In the genomic region with DNA sequence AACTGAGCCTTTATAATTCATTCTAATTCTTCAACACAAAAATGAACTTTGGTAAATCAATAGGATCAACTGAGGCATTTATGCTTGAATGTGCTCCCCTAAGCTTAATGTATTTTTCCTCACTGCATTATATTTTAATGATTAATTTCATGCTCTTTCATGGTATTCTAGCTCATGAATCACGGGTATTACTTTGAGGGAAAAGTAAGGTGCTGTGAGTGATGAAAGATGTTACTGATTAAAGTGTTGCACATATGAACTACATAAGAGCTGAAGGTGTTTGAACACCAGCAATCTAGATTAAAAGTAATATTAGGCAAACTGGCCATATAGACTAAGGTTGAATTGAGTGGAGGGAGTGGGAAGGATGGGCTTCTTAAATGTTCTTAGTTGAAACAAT, we compare ENCODE assay signal across 12 cellular contexts. TPM values are rescaled to one million over a fixed set of nuclear protein-coding genes. Genes with fewer than 3 reads are reported as not detected.
DNase-seq lines count a peak whose midpoint lies in the region; ATAC-seq and TF ChIP-seq lines count a peak whose summit lies in the region.
"Had no signal": no experiment of that assay in that cellular context is flagged by ENCODE, and none has a peak within 500 bp of the region (broad histone marks: within the 10 kb centered on the region; RNA-seq: fewer than 3 reads in every experiment).

No MANE protein-coding gene starts in this region.

- TF ChIP-seq CTCF in liver (IDR thresholded peaks at IDR 0.05; ENCODE audit: low read depth, low read length, missing input control) (no peak), upper lobe of left lung (IDR thresholded peaks at IDR 0.05) (no peak), testis (IDR thresholded peaks at IDR 0.05) (no peak)

- no peaks in the 10 kb centered on the region for H3K36me3 Mint-ChIP-seq in activated naive CD4-positive, alpha-beta T cell treated with anti-CD3 and anti-CD28 coated beads for 36 hours (ENCODE audit: low read depth)
- no peaks in the 10 kb centered on the region for H3K36me3 Mint-ChIP-seq in activated naive CD4-positive, alpha-beta T cell treated with anti-CD3 and anti-CD28 coated beads, Interleukin-2, amount 50 U/mL, for 72 hours
- H3K36me3 Mint-ChIP-seq in activated T-helper 1 cell treated with anti-CD3 and anti-CD28 coated beads, Interleukin-12 subunit alpha, Interleukin-12 subunit beta, Interleukin-2, Interleukin-4 antibody, amounts not matched to agents 30 ng/mL and 10 ng/mL and 1 ng/mL, durations not matched to agents 14 hours and 24 hours and 36 hours (ENCODE audit: low read depth): peaks cover 7% of the 10 kb centered on the region

- H3K27me3 ChIP-seq in liver (ENCODE audit: control insufficient read depth in 4 of 4, insufficient read depth in 4 of 4, low read length in 3 of 4) (no peaks in the 10 kb centered on the region), upper lobe of left lung (no peaks in the 10 kb centered on the region), testis (no peaks in the 10 kb centered on the region)

- H3K4me3 ChIP-seq in liver (ENCODE audit: low read depth in 1 of 3, low read length in 3 of 3): peak overlapping the region; percentile 84 to 99 (median 93)
- peak overlapping the region in 3 of 4 donors; percentile 73 to 88 (median 77) for H3K4me3 ChIP-seq in upper lobe of left lung
- H3K4me3 ChIP-seq in testis: peak overlapping the region in 1 of 2 donors; percentile 81

- H3K27ac ChIP-seq in liver (ENCODE audit: low read depth in 1 of 2, low read length in 2 of 2): no peak overlapping the region
- peak overlapping the region; percentile 86 to 97 (median 92) for H3K27ac ChIP-seq in upper lobe of left lung
- no peak overlapping the region for H3K27ac ChIP-seq in testis

- no peaks in the 10 kb centered on the region for H3K27me3 Mint-ChIP-seq in activated naive CD4-positive, alpha-beta T cell treated with anti-CD3 and anti-CD28 coated beads for 36 hours (ENCODE audit: low read depth)
- H3K27me3 Mint-ChIP-seq in activated T-helper 1 cell treated with anti-CD3 and anti-CD28 coated beads, Interleukin-12 subunit alpha, Interleukin-12 subunit beta, Interleukin-2, Interleukin-4 antibody, amounts not matched to agents 30 ng/mL and 10 ng/mL and 1 ng/mL, durations not matched to agents 14 hours and 24 hours and 36 hours (ENCODE audit: insufficient read depth): no peaks in the 10 kb centered on the region

- peak overlapping the region in 1 of 2 donors; percentile 86 for H3K9ac ChIP-seq in liver (ENCODE audit: low read depth in 1 of 2, low read length in 2 of 2)

- no peaks in the 10 kb centered on the region for H3K9me3 Mint-ChIP-seq in activated naive CD4-positive, alpha-beta T cell treated with anti-CD3 and anti-CD28 coated beads for 36 hours
- peaks cover 0 to 4% of the 10 kb centered on the region in 2 donors for H3K9me3 Mint-ChIP-seq in activated naive CD4-positive, alpha-beta T cell treated with anti-CD3 and anti-CD28 coated beads, Interleukin-2, amount 50 U/mL, for 72 hours
- H3K9me3 Mint-ChIP-seq in activated T-helper 1 cell treated with anti-CD3 and anti-CD28 coated beads, Interleukin-12 subunit alpha, Interleukin-12 subunit beta, Interleukin-2, Interleukin-4 antibody, amounts not matched to agents 30 ng/mL and 10 ng/mL and 1 ng/mL, durations not matched to agents 14 hours and 24 hours and 36 hours: no peaks in the 10 kb centered on the region

- CTCF ChIA-PET in activated naive CD4-positive, alpha-beta T cell treated with anti-CD3 and anti-CD28 coated beads for 36 hours (lab: Charles Lee): interaction anchor here (0.6 to 1.5 kb wide), 5 partner anchors 9 to 213 kb away, joined by 3 to 4 read pairs (median 3); no protein-coding TSS in a partner anchor

- peak overlapping the region; percentile 93 for H3K4me3 Mint-ChIP-seq in activated naive CD4-positive, alpha-beta T cell treated with anti-CD3 and anti-CD28 coated beads for 36 hours
- H3K4me3 Mint-ChIP-seq in activated T-helper 1 cell treated with anti-CD3 and anti-CD28 coated beads, Interleukin-12 subunit alpha, Interleukin-12 subunit beta, Interleukin-2, Interleukin-4 antibody, amounts not matched to agents 30 ng/mL and 10 ng/mL and 1 ng/mL, durations not matched to agents 14 hours and 24 hours and 36 hours: peak overlapping the region; percentile 93

- TF ChIP-seq RAD21 in liver (IDR thresholded peaks at IDR 0.05): no peak

- no peak for ATAC-seq in activated naive CD4-positive, alpha-beta T cell treated with anti-CD3 and anti-CD28 coated beads, Interleukin-2, amount 50 U/mL, for 72 hours
- ATAC-seq in upper lobe of left lung (ENCODE audit: low FRiP score in 2 of 2): no peak

- H3K36me3 ChIP-seq in liver (ENCODE audit: control insufficient read depth in 4 of 4, insufficient read depth in 3 of 4, low read depth in 1 of 4, low read length in 3 of 4): no peaks in the 10 kb centered on the region
- H3K36me3 ChIP-seq in upper lobe of left lung: no peaks in the 10 kb centered on the region
- H3K36me3 ChIP-seq in testis (ENCODE audit: low read depth, missing control alignments): no peaks in the 10 kb centered on the region

- no peaks in the 10 kb centered on the region for H3K9me3 ChIP-seq in liver (ENCODE audit: control insufficient read depth in 4 of 4, low read length in 3 of 4)
- no peaks in the 10 kb centered on the region for H3K9me3 ChIP-seq in upper lobe of left lung
- H3K9me3 ChIP-seq in testis: no peaks in the 10 kb centered on the region

- no peak for TF ChIP-seq EP300 in upper lobe of left lung (IDR thresholded peaks at IDR 0.05)

- 29% methylated on average over 1 of the region's 1 CpG for WGBS in liver
- WGBS in upper lobe of left lung, 2 donors: 15 to 42% methylated on average over 1 of the region's 1 CpG
- 35 to 57% methylated on average over 1 of the region's 1 CpG for WGBS in testis, 2 donors

- TF ChIP-seq POLR2A in upper lobe of left lung (IDR thresholded peaks at IDR 0.05) (no peak), testis (IDR thresholded peaks at IDR 0.05) (no peak)

- H3K4me1 Mint-ChIP-seq in activated naive CD4-positive, alpha-beta T cell treated with anti-CD3 and anti-CD28 coated beads for 36 hours (ENCODE audit: low read depth): peaks cover 44% of the 10 kb centered on the region
- peaks cover 71% of the 10 kb centered on the region for H3K4me1 Mint-ChIP-seq in activated T-helper 1 cell treated with anti-CD3 and anti-CD28 coated beads, Interleukin-12 subunit alpha, Interleukin-12 subunit beta, Interleukin-2, Interleukin-4 antibody, amounts not matched to agents 30 ng/mL and 10 ng/mL and 1 ng/mL, durations not matched to agents 14 hours and 24 hours and 36 hours (ENCODE audit: low read depth)

- intact Hi-C loops in activated naive CD4-positive, alpha-beta T cell treated with anti-CD3 and anti-CD28 coated beads for 36 hours (cut with micrococcal nuclease): no loop called here
- intact Hi-C loops in activated T-helper 1 cell treated with anti-CD3 and anti-CD28 coated beads, Interleukin-12 subunit alpha, Interleukin-12 subunit beta, Interleukin-2, Interleukin-4 antibody, amounts not matched to agents 30 ng/mL and 10 ng/mL and 1 ng/mL, durations not matched to agents 14 hours and 24 hours and 36 hours (cut with micrococcal nuclease): loop anchor here (1.0 to 5.0 kb wide), 3 partner anchors 23 to 67 kb away; no protein-coding TSS in a partner anchor
- intact Hi-C loops in testis (cut with DNase I; ENCODE audit: low total_unique reads): no loop called here

- DNase-seq in activated naive CD4-positive, alpha-beta T cell treated with anti-CD3 and anti-CD28 coated beads for 36 hours: no peak
- DNase-seq in activated naive CD4-positive, alpha-beta T cell treated with anti-CD3 and anti-CD28 coated beads, Interleukin-2, amount 50 U/mL, for 72 hours (ENCODE audit: low spot score in 2 of 2): no peak
- no peak for DNase-seq in activated T-helper 1 cell treated with anti-CD3 and anti-CD28 coated beads, Interleukin-12 subunit alpha, Interleukin-12 subunit beta, Interleukin-2, Interleukin-4 antibody, amounts not matched to agents 30 ng/mL and 10 ng/mL and 1 ng/mL, durations not matched to agents 14 hours and 24 hours and 36 hours (ENCODE audit: low spot score)
- no peak for DNase-seq in upper lobe of left lung
- DNase-seq in testis: no peak
- DNase-seq in stimulated activated naive CD4-positive, alpha-beta T cell (lab: John Stamatoyannopoulos, UW): no peak
- no peak for DNase-seq in OCI-M1 (lab: John Stamatoyannopoulos, UW)
- DNase-seq: activated CD8-positive, alpha-beta memory T cell treated with anti-CD3 and anti-CD28 coated beads, Interleukin-2, amount 50 U/mL, for 48 hours; COR-L47; head of caudate nucleus; NCI-H774 had no signal

- H3K27ac Mint-ChIP-seq in activated naive CD4-positive, alpha-beta T cell treated with anti-CD3 and anti-CD28 coated beads for 36 hours: no peak overlapping the region
- peak overlapping the region in 1 of 2 donors; percentile 94 for H3K27ac Mint-ChIP-seq in activated naive CD4-positive, alpha-beta T cell treated with anti-CD3 and anti-CD28 coated beads, Interleukin-2, amount 50 U/mL, for 72 hours
- H3K27ac Mint-ChIP-seq in activated T-helper 1 cell treated with anti-CD3 and anti-CD28 coated beads, Interleukin-12 subunit alpha, Interleukin-12 subunit beta, Interleukin-2, Interleukin-4 antibody, amounts not matched to agents 30 ng/mL and 10 ng/mL and 1 ng/mL, durations not matched to agents 14 hours and 24 hours and 36 hours: peak overlapping the region; percentile 0

- H3K4me1 ChIP-seq in liver (ENCODE audit: control insufficient read depth in 4 of 4, insufficient read depth in 4 of 4, low read length in 3 of 4): peaks cover 7 to 38% (median 19%) of the 10 kb centered on the region in 4 donors
- peaks cover 24 to 33% (median 27%) of the 10 kb centered on the region in 4 donors for H3K4me1 ChIP-seq in upper lobe of left lung
- peaks cover 6% of the 10 kb centered on the region for H3K4me1 ChIP-seq in testis

TF ChIP-seq in liver, 16 proteins besides CTCF, POLR2A, EP300 and RAD21 (continues in another document):
- TF ChIP-seq NR2F2 (IDR thresholded peaks at IDR 0.05) (no peak), HNF4G (IDR thresholded peaks at IDR 0.05) (no peak), HNF4A (conservative IDR thresholded peaks at IDR 0.05) (no peak)

RNA-seq across cellular contexts. Expression of a gene that starts 1.9 kb away (rescaled TPM):
- total RNA-seq in activated naive CD4-positive, alpha-beta T cell treated with anti-CD3 and anti-CD28 coated beads for 36 hours: 10 to 100 TPM in 1 of 2 experiments, 1 to 10 TPM in 1; 9.8 to 11.1 TPM
- 10 to 100 TPM; 10.7 to 11.7 TPM for total RNA-seq in activated naive CD4-positive, alpha-beta T cell treated with anti-CD3 and anti-CD28 coated beads, Interleukin-2, amount 50 U/mL, for 72 hours
- total RNA-seq in activated T-helper 1 cell treated with anti-CD3 and anti-CD28 coated beads, Interleukin-12 subunit alpha, Interleukin-12 subunit beta, Interleukin-2, Interleukin-4 antibody, amounts not matched to agents 30 ng/mL and 10 ng/mL and 1 ng/mL, durations not matched to agents 14 hours and 24 hours and 36 hours: 16.2 and 17.9 TPM in 2 replicates
- total RNA-seq in liver (100 to 1,000 TPM in 1 of 2 donors, 10 to 100 TPM in 1; 56.6 to 142 TPM), upper lobe of left lung (100 to 1,000 TPM in 2 of 6 donors, 10 to 100 TPM in 4; 60.9 to 106 (median 79.7) TPM), testis (10 to 100 TPM; 11.5 to 14.7 TPM)
- polyA plus RNA-seq in liver (10 to 100 TPM; 16.2 to 37.4 TPM), testis (ENCODE audit: insufficient read depth, low read depth, low replicate concordance) (6.7 TPM)

Comparison
In these comparisons a context has a peak if more than half of its experiments do, and no peak if none do; other contexts are left out.
1. H3K27ac ChIP-seq: peak in upper lobe of left lung (4 of 4); none in liver (0 of 2) and testis (0 of 2).